In the genomic region with DNA sequence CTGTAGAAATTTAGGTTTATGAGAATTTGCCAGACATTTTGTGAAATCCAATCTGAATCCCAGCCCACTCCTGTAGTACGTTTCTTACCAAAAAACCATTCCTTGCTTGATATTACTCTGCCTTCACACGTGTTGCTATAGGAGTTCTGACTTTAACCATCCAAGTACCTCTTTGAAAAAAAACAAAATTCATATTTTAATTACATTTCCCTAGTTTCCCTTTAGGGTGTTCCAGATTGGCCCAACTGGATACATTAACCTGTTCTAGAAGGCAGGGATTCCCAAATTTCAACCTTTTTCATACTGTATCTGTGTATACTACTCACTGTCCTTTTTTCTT, we compare ENCODE assay signal across 8 cellular contexts. TPM values are rescaled to one million over a fixed set of nuclear protein-coding genes. Genes with fewer than 3 reads are reported as not detected.
A peak's percentile ranks its signal among the peaks of the same experiment; 100 is the strongest.
DNase-seq lines count a peak whose midpoint lies in the region; ATAC-seq and TF ChIP-seq lines count a peak whose summit lies in the region.

No MANE protein-coding gene starts in this region.

- H3K4me2 ChIP-seq in Karpas-422 (ENCODE audit: low read depth, low read length, poor library complexity, severe bottlenecking): peak overlapping the region; percentile 92

- peak overlapping the region; percentile 84 for H3K9ac ChIP-seq in Karpas-422 (ENCODE audit: low read length)

- no peaks in the 10 kb centered on the region for H3K27me3 ChIP-seq in Karpas-422 (ENCODE audit: low read length)

- H3K4me3 Mint-ChIP-seq in natural killer cell: peak overlapping the region; percentile 99

- no peaks in the 10 kb centered on the region for H4K20me1 ChIP-seq in Karpas-422 (ENCODE audit: insufficient read depth, low read depth, low read length)

- H3K4me3 ChIP-seq in AG10803 (ENCODE audit: low read length) (peak overlapping the region; percentile 74), Karpas-422 (ENCODE audit: low read length) (peak overlapping the region; percentile 85), coronary artery (peak overlapping the region; percentile 70)

- H3K27ac ChIP-seq in Karpas-422 (ENCODE audit: low read length) (peak overlapping the region; percentile 79; the same call in 1 of the 2 replicates), coronary artery (peak overlapping the region; percentile 97 to 99)

- no peaks in the 10 kb centered on the region for H3K9me3 ChIP-seq in Karpas-422 (ENCODE audit: low read length)

- H3K9me2 ChIP-seq in Karpas-422 (replicated peaks; ENCODE audit: insufficient read depth, low read length): no peaks in the 10 kb centered on the region

- intact Hi-C loops in natural killer cell (cut with micrococcal nuclease): loop anchor here (2.0 kb wide), 1 partner anchor 278 kb away; the partner anchor contains the start of gene MAN2A1

- H2AFZ ChIP-seq in Karpas-422 (ENCODE audit: low read length): peak overlapping the region; percentile 89

- no peak for DNase-seq in AG10803 (ENCODE audit: low read depth)
- no peak for DNase-seq in Karpas-422
- DNase-seq in coronary artery (ENCODE audit: low spot score): no peak
- no peak for DNase-seq in natural killer cell
- no peak for DNase-seq in DMS114 treated with DMSO at 0.1 percent for 48 hours (lab: John Stamatoyannopoulos, UW; ENCODE audit: unreplicated experiment)
- DNase-seq in HuH-7.5 (ENCODE audit: low spot score): no peak
- no peak for DNase-seq in left lobe of liver (ENCODE audit: low spot score)

- TF ChIP-seq CTCF in AG10803 (conservative IDR thresholded peaks at IDR 0.05; ENCODE audit: low read length): no peak
- no peak for TF ChIP-seq CTCF in coronary artery (IDR thresholded peaks at IDR 0.05)
- TF ChIP-seq CTCF in natural killer cell (IDR thresholded peaks at IDR 0.05): no peak

- ATAC-seq in natural killer cell: no peak
- no peak for ATAC-seq in left lobe of liver
- ATAC-seq in GM21529 (IDR thresholded peaks at IDR 0.05; ENCODE audit: unreplicated experiment): no peak

- H3K27me3 Mint-ChIP-seq in natural killer cell (ENCODE audit: low read depth in 2 of 2): no peaks in the 10 kb centered on the region

- peak overlapping the region; percentile 99 to 100 for H3K27ac Mint-ChIP-seq in natural killer cell

- H3K36me3 Mint-ChIP-seq in natural killer cell: no peaks in the 10 kb centered on the region

- peaks cover 44 to 45% of the 10 kb centered on the region in 2 donors for H3K4me1 Mint-ChIP-seq in natural killer cell

- peaks cover 28% of the 10 kb centered on the region for H3K79me2 ChIP-seq in Karpas-422 (ENCODE audit: low read length)

- no peaks in the 10 kb centered on the region for H3K36me3 ChIP-seq in Karpas-422 (ENCODE audit: insufficient read depth, low read length)

- no peaks in the 10 kb centered on the region for H3K9me3 Mint-ChIP-seq in natural killer cell

- peaks cover 36% of the 10 kb centered on the region for H3K4me1 ChIP-seq in Karpas-422 (ENCODE audit: low read length)

RNA-seq across cellular contexts. Expression of gene PJA2, which starts 1.4 kb away (rescaled TPM):
- 29.8 and 50.1 TPM in 2 replicates for total RNA-seq in Karpas-422 (2014; rRNA removed; shearing (Covaris generic); ENCODE audit: low replicate concordance)
- total RNA-seq in natural killer cell: 10 to 100 TPM; 85.6 to 99.8 (median 90.8) TPM
- 38.9 TPM for total RNA-seq in left lobe of liver
